17 cellular contexts compared by ENCODE assay signal in the genomic region with DNA sequence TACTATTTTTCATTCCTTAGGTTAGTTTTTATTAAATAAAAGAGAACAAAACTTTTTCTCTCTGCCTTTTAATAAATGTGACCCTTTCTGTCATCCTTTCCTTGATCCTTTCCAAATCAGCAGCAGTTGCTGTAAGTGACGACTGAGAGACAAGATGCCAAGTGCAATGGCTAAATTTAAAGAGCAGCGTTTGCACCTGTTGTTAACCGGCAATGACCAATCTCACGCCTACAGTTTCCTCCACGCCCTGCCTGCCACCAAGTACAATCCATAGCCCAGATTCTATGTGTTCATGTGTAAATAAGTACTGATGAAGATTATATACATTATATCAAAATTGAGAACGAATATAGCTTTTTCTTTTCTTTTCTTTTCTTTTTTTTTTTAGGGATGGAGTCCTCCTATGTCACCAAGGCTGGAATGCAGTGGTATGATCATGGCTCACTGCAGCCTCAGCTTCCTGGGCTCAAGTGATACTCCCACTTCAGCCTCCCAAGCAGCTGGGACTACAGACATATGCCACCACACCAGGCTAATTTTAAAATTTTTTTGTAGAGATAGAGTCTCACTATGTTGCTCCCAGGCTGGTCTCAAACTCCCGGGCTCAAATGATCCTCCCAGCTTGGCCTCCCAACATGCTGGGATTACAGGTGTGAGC. TPM values are rescaled to one million over a fixed set of nuclear protein-coding genes. Genes with fewer than 3 reads are reported as not detected.
DNase-seq lines count a peak whose midpoint lies in the region; ATAC-seq and TF ChIP-seq lines count a peak whose summit lies in the region.
"Had no signal": no experiment of that assay in that cellular context is flagged by ENCODE, and none has a peak within 500 bp of the region (broad histone marks: within the 10 kb centered on the region; RNA-seq: fewer than 3 reads in every experiment).

No MANE protein-coding gene starts in this region.

- ATAC-seq in mucosa of descending colon (peak; percentile 82), HG02884 (IDR thresholded peaks at IDR 0.05; ENCODE audit: unreplicated experiment) (no peak)
- ATAC-seq: GM23338, HCT116 had no signal

- H3K4me1 Mint-ChIP-seq in MCF 10A (ENCODE audit: insufficient read depth, unreplicated experiment), result peaks cover 23% of the 10 kb centered on the region

- no peak overlapping the region for H3K27ac Mint-ChIP-seq in MCF 10A (ENCODE audit: low read depth, unreplicated experiment)
- H3K27ac Mint-ChIP-seq: GM23338 had no signal

- no peaks in the 10 kb centered on the region for H3K9me3 Mint-ChIP-seq in MCF 10A (ENCODE audit: unreplicated experiment)
- H3K9me3 Mint-ChIP-seq: GM23338 had no signal

- no peaks in the 10 kb centered on the region for H3K27me3 ChIP-seq in skeletal muscle tissue (ENCODE audit: control insufficient read depth in 3 of 3, insufficient read depth in 3 of 3, low read length in 3 of 3)

- POLR2A ChIA-PET in MCF 10A (lab: Yijun Ruan, JAX), result interaction anchor here (0.6 to 2.0 kb wide), 5 partner anchors 8 to 275 kb away, joined by 3 to 11 read pairs (median 4); a partner anchor contains a TSS

- BruUV-seq in MCF 10A (replicated peaks; lab: Mats Ljungman, UMichigan), result no TSS peak

- CTCF ChIA-PET in MCF 10A (lab: Yijun Ruan, JAX), result interaction anchor here (1.0 kb wide), 1 partner anchor 44 kb away, joined by 3 read pairs; no protein-coding TSS in a partner anchor

- no peaks in the 10 kb centered on the region for H3K27me3 Mint-ChIP-seq in MCF 10A (ENCODE audit: insufficient read depth, unreplicated experiment)

- intact Hi-C loops in mucosa of descending colon (cut with DNase I, micrococcal nuclease) (no loop called here), MCF 10A (cut with micrococcal nuclease) (no loop called here)

- TF ChIP-seq CTCF in GM12865 (IDR thresholded peaks at IDR 0.05; ENCODE audit: insufficient read depth, low read depth, low read length, missing control alignments), result no peak
- TF ChIP-seq CTCF in mucosa of descending colon (IDR thresholded peaks at IDR 0.05), result no peak
- TF ChIP-seq CTCF in MCF 10A (IDR thresholded peaks at IDR 0.05; ENCODE audit: unreplicated experiment), result no peak

- H3K9me3 ChIP-seq in mucosa of descending colon, result no peaks in the 10 kb centered on the region
- H3K9me3 ChIP-seq in skeletal muscle tissue (ENCODE audit: control insufficient read depth in 3 of 3, low read length in 3 of 3), result no peaks in the 10 kb centered on the region

- no peak overlapping the region for H3K4me3 Mint-ChIP-seq in MCF 10A (ENCODE audit: unreplicated experiment)
- H3K4me3 Mint-ChIP-seq: GM23338 had no signal

- peak; percentile 21 for DNase-seq in GM12865 (ENCODE audit: low read depth)
- peak; percentile 54 for DNase-seq in LHCN-M2 (ENCODE audit: low read depth)
- DNase-seq in mucosa of descending colon, result peak in 2 of 3 donors; percentile 57 to 71
- DNase-seq in NCI-H82 treated with DMSO at 0.1 percent for 48 hours (lab: John Stamatoyannopoulos, UW; ENCODE audit: unreplicated experiment), result no peak
- DNase-seq in inferior parietal cortex (ENCODE audit: extremely low spot score), result no peak
- no peak for DNase-seq in MCF 10A (ENCODE audit: unreplicated experiment)
- DNase-seq: DMS 273 treated with DMSO at 0.1 percent for 48 hours, KBM-7, NCI-H1048, NCI-H146, NCI-H2081, NCI-H748 treated with DMSO at 0.1 percent for 48 hours had no signal

- no peaks in the 10 kb centered on the region for H3K36me3 Mint-ChIP-seq in MCF 10A (ENCODE audit: insufficient read depth, unreplicated experiment)

- H3K9ac ChIP-seq in skeletal muscle tissue (ENCODE audit: low read depth in 1 of 3, low read length in 3 of 3), result peak overlapping the region in 1 of 3 donors; percentile 51

- H3K4me1 ChIP-seq in mucosa of descending colon (ENCODE audit: low read depth) (peaks cover 29% of the 10 kb centered on the region), skeletal muscle tissue (ENCODE audit: control insufficient read depth in 3 of 3, insufficient read depth in 3 of 3, low read length in 3 of 3) (peaks cover 9 to 33% (median 10%) of the 10 kb centered on the region in 3 donors)

- H3K27ac ChIP-seq in skeletal muscle tissue (ENCODE audit: low read depth, low read length), result peak overlapping the region; percentile 93
- H3K27ac ChIP-seq: RWPE1 had no signal

- H3K36me3 ChIP-seq in mucosa of descending colon (ENCODE audit: low read depth) (no peaks in the 10 kb centered on the region), skeletal muscle tissue (ENCODE audit: control insufficient read depth in 3 of 3, insufficient read depth in 3 of 3, low read length in 3 of 3) (no peaks in the 10 kb centered on the region)

- H3K4me3 ChIP-seq in GM12865 (ENCODE audit: low read depth, low read length), result no peak overlapping the region
- no peak overlapping the region for H3K4me3 ChIP-seq in mucosa of descending colon
- no peak overlapping the region for H3K4me3 ChIP-seq in skeletal muscle tissue (ENCODE audit: low read length in 3 of 3)
- H3K4me3 ChIP-seq: GM23338 had no signal

RNA-seq across cellular contexts. Expression of a gene that starts 6.5 kb away (rescaled TPM):
- total RNA-seq in LHCN-M2 (2014; rRNA removed) (29.0 and 37.1 TPM in 2 replicates), mucosa of descending colon (10 to 100 TPM; 44.8 to 98.6 (median 89.0) TPM), skeletal muscle tissue (95.0 TPM), MCF 10A (2022) (14.0 and 19.2 TPM in 2 replicates)
- 16.0 TPM for polyA plus RNA-seq in LHCN-M2 (2012)

RNA-seq across cellular contexts. Expression of a gene that starts 59.5 kb away (rescaled TPM):
- total RNA-seq in LHCN-M2 (2014; rRNA removed) (57.1 and 58.2 TPM in 2 replicates), mucosa of descending colon (10 to 100 TPM; 38.6 to 45.3 (median 45.0) TPM), skeletal muscle tissue (57.9 TPM), MCF 10A (2022) (25.5 and 34.8 TPM in 2 replicates)
- polyA plus RNA-seq in LHCN-M2 (2012), result 47.4 TPM

Comparison
In these comparisons a context has a peak if more than half of its experiments do, and no peak if none do; other contexts are left out.
1. DNase-seq: peak in GM12865 (single experiment), LHCN-M2 (single experiment) and mucosa of descending colon (2 of 3); none in NCI-H82 treated with DMSO at 0.1 percent for 48 hours (single experiment), inferior parietal cortex (single experiment) and MCF 10A (single experiment).